In genomic region chr19:43820098-43820860, GRCh38 we compare ENCODE assay signal across 8 cellular contexts. TPM values are rescaled to one million over a fixed set of nuclear protein-coding genes. Genes with fewer than 3 reads are reported as not detected.
A peak's percentile ranks its signal among the peaks of the same experiment; 100 is the strongest.
DNase-seq lines count a peak whose midpoint lies in the region; ATAC-seq and TF ChIP-seq lines count a peak whose summit lies in the region.

No MANE protein-coding gene starts in this region.

- H3K27ac ChIP-seq in endodermal cell (ENCODE audit: low read depth, low read length) (no peak overlapping the region), upper lobe of left lung (no peak overlapping the region)

- peak; percentile 78 to 79 for ATAC-seq in naive B cell (ENCODE audit: low read depth in 2 of 2)
- ATAC-seq in upper lobe of left lung (ENCODE audit: low FRiP score in 2 of 2): peak in 1 of 2 donors; percentile 79
- ATAC-seq in HG03045 (IDR thresholded peaks at IDR 0.05; ENCODE audit: unreplicated experiment): no peak

- no peaks in the 10 kb centered on the region for H3K9me3 ChIP-seq in endodermal cell (ENCODE audit: control insufficient read depth, low read length)
- no peaks in the 10 kb centered on the region for H3K9me3 ChIP-seq in upper lobe of left lung

- peaks cover 37% of the 10 kb centered on the region for H3K27me3 ChIP-seq in endodermal cell (ENCODE audit: control insufficient read depth, insufficient read depth, low read length, poor library complexity, severe bottlenecking)
- no peaks in the 10 kb centered on the region for H3K27me3 ChIP-seq in upper lobe of left lung

- H3K36me3 Mint-ChIP-seq in endodermal cell (ENCODE audit: low read depth) (no peaks in the 10 kb centered on the region), naive B cell (peaks cover 0 to 10% of the 10 kb centered on the region in 2 donors)

- H3K27me3 Mint-ChIP-seq in endodermal cell (ENCODE audit: insufficient read depth) (peaks cover 73% of the 10 kb centered on the region), naive B cell (peaks cover 55 to 65% (median 64%) of the 10 kb centered on the region in 3 donors)

- WGBS in endodermal cell (ENCODE audit: insufficient coverage in 1 of 2, insufficient read length in 1 of 2), 2 experiments: 78 to 93% methylated on average over 34 to 47 of the region's 47 CpGs
- WGBS in upper lobe of left lung, 2 donors: 19 to 34% methylated on average over 21 to 47 of the region's 47 CpGs

- no peak overlapping the region for H3K9ac ChIP-seq in endodermal cell (ENCODE audit: extremely low read depth, low read length, poor library complexity, severe bottlenecking)

- H3K4me1 Mint-ChIP-seq in endodermal cell: peaks cover 3% of the 10 kb centered on the region
- peaks cover 8 to 11% (median 9%) of the 10 kb centered on the region in 3 donors for H3K4me1 Mint-ChIP-seq in naive B cell

- H3K4me3 ChIP-seq in endodermal cell (ENCODE audit: low read length): peak overlapping the region; percentile 45
- peak overlapping the region; percentile 14 to 57 (median 38) for H3K4me3 ChIP-seq in upper lobe of left lung

- TF ChIP-seq EP300 in upper lobe of left lung (IDR thresholded peaks at IDR 0.05): no peak

- H3K9me3 Mint-ChIP-seq in endodermal cell (peaks cover 6% of the 10 kb centered on the region), naive B cell (peaks cover 0 to 9% (median 5%) of the 10 kb centered on the region in 7 donors)

- DNase-seq in DMS53 (lab: John Stamatoyannopoulos, UW): peak; percentile 58
- DNase-seq in activated CD4-positive, alpha-beta T cell treated with anti-CD3 and anti-CD28 coated beads for 4 hours: peak; percentile 22 to 32
- DNase-seq in endodermal cell: peak; percentile 58
- DNase-seq in naive B cell: peak; percentile 19
- DNase-seq in upper lobe of left lung: peak in 1 of 2 donors; percentile 54
- DNase-seq in NCI-H748 treated with DMSO at 0.1 percent for 48 hours (lab: John Stamatoyannopoulos, UW): no peak
- no peak for DNase-seq in NCI-H1694 (lab: John Stamatoyannopoulos, UW)

- H3K27ac Mint-ChIP-seq in endodermal cell (no peak overlapping the region), naive B cell (peak overlapping the region in 4 of 6 donors; percentile 25 to 93 (median 64))

- TF ChIP-seq CTCF in endodermal cell (conservative IDR thresholded peaks at IDR 0.05) (no peak), upper lobe of left lung (IDR thresholded peaks at IDR 0.05) (no peak)

- H3K4me3 Mint-ChIP-seq in endodermal cell: peak overlapping the region; percentile 38
- peak overlapping the region; percentile 79 to 95 (median 87) for H3K4me3 Mint-ChIP-seq in naive B cell

- H3K4me1 ChIP-seq in endodermal cell (ENCODE audit: control insufficient read depth, insufficient read depth, low read length) (no peaks in the 10 kb centered on the region), upper lobe of left lung (peaks cover 0 to 10% (median 3%) of the 10 kb centered on the region in 4 donors)

- H3K36me3 ChIP-seq in endodermal cell (ENCODE audit: control insufficient read depth, insufficient read depth, low read length): no peaks in the 10 kb centered on the region
- no peaks in the 10 kb centered on the region for H3K36me3 ChIP-seq in upper lobe of left lung

- no peak for TF ChIP-seq POLR2A in upper lobe of left lung (IDR thresholded peaks at IDR 0.05)

RNA-seq across cellular contexts. Expression of gene ZNF283, which starts 6.8 kb away (rescaled TPM):
- total RNA-seq in endodermal cell: 10 to 100 TPM in 1 of 2 donors, 1 to 10 TPM in 1; 7.1 to 10.1 TPM
- polyA plus RNA-seq in endodermal cell (2013, experiment 1 of 2): 7.1 TPM
- polyA plus RNA-seq in endodermal cell (2013, experiment 2 of 2): 7.1 TPM
- polyA plus RNA-seq in naive B cell (ENCODE audit: low read depth in 6 of 6): 1 to 10 TPM in 5 of 6 donors, not detected in 1; 2.0 to 6.4 (median 5.5) TPM
- total RNA-seq in upper lobe of left lung: 10 to 100 TPM in 1 of 6 donors, 1 to 10 TPM in 5; 2.9 to 11.7 (median 6.7) TPM

RNA-seq across cellular contexts. Expression of gene LYPD5, which starts 18.0 kb away (rescaled TPM):
- under 1 TPM in 1 of 2 donors, not detected in 1; 0.11 TPM for total RNA-seq in endodermal cell
- not detected for polyA plus RNA-seq in endodermal cell (2013, experiment 1 of 2)
- not detected for polyA plus RNA-seq in endodermal cell (2013, experiment 2 of 2)
- polyA plus RNA-seq in naive B cell (ENCODE audit: low read depth in 6 of 6): under 1 TPM in 2 of 6 donors, not detected in 4; 0.28 to 0.65 TPM
- total RNA-seq in upper lobe of left lung: 1 to 10 TPM; 2.7 to 9.9 (median 6.0) TPM

RNA-seq across cellular contexts. Expression of gene KCNN4, which starts 39.5 kb away (rescaled TPM):
- total RNA-seq in endodermal cell (not detected), upper lobe of left lung (10 to 100 TPM in 3 of 6 donors, 1 to 10 TPM in 3; 4.7 to 43.0 (median 10.4) TPM)
- polyA plus RNA-seq in endodermal cell (2013, experiment 1 of 2): 0.89 TPM
- polyA plus RNA-seq in endodermal cell (2013, experiment 2 of 2): 0.29 TPM
- polyA plus RNA-seq in naive B cell (ENCODE audit: low read depth in 6 of 6): 10 to 100 TPM in 4 of 6 donors, 1 to 10 TPM in 2; 9.7 to 17.2 (median 10.3) TPM

Comparison
In these comparisons a context has a peak if more than half of its experiments do, and no peak if none do; other contexts are left out.
1. DNase-seq: peak in DMS53 (single experiment), activated CD4-positive, alpha-beta T cell treated with anti-CD3 and anti-CD28 coated beads for 4 hours (2 of 2), endodermal cell (single experiment) and naive B cell (single experiment); none in NCI-H748 treated with DMSO at 0.1 percent for 48 hours (single experiment) and NCI-H1694 (single experiment).
2. RNA of gene KCNN4, which starts 39.5 kb away (total RNA-seq): 4.7 to 43.0 TPM in upper lobe of left lung; not detected in endodermal cell; every median in the first group is over 4 times any median in the second.